8 cellular contexts compared by ENCODE assay signal in genomic region chr2:173210270-173211196, GRCh38.
A peak's percentile ranks its signal among the peaks of the same experiment; 100 is the strongest.
DNase-seq lines count a peak whose midpoint lies in the region; ATAC-seq, FAIRE-seq and TF ChIP-seq lines count a peak whose summit lies in the region.

No MANE protein-coding gene starts in this region.

- H3K4me3 ChIP-seq in AG09309 (ENCODE audit: control insufficient read depth, low read depth, low read length) (no peak overlapping the region), PC-3 (ENCODE audit: low read length) (no peak overlapping the region), ovary (no peak overlapping the region), vagina (no peak overlapping the region)

- H3K27ac ChIP-seq in PC-3 (ENCODE audit: low read length) (peak overlapping the region; percentile 54), ovary (peak overlapping the region; percentile 32 to 61), vagina (peak overlapping the region; percentile 89)

- H3K9me2 ChIP-seq in PC-3 (replicated peaks; ENCODE audit: low read length): no peaks in the 10 kb centered on the region

- H3K4me2 ChIP-seq in PC-3 (ENCODE audit: low read length): peak overlapping the region; percentile 20; the same call in 1 of the 2 replicates

- POLR2A ChIA-PET in PC-3 (lab: Charles Lee; ENCODE audit: unreplicated experiment): no interaction called here

- H3K79me2 ChIP-seq in PC-3 (ENCODE audit: low read length): no peaks in the 10 kb centered on the region

- H3K9me3 ChIP-seq in PC-3 (ENCODE audit: low read length) (no peaks in the 10 kb centered on the region), ovary (no peaks in the 10 kb centered on the region), vagina (no peaks in the 10 kb centered on the region)

- H3F3A ChIP-seq in PC-3 (ENCODE audit: low read length, unreplicated experiment): no peaks in the 10 kb centered on the region

- ATAC-seq in GM18867 (IDR thresholded peaks at IDR 0.05; ENCODE audit: unreplicated experiment) (peak; percentile 71), PC-3 (peak; percentile 96)

- 12 to 15% (median 15%) methylated on average over 8 of the region's 8 CpGs for WGBS in ovary, 3 donors

- TF ChIP-seq POLR2A in ovary (IDR thresholded peaks at IDR 0.05) (no peak), vagina (IDR thresholded peaks at IDR 0.05) (no peak)

- H3K9ac ChIP-seq in PC-3 (ENCODE audit: low read length): 0 out of 2 replicates have a peak overlapping the region, but pooled peaks have one; percentile 0

- H4K20me1 ChIP-seq in PC-3 (ENCODE audit: low read length): no peaks in the 10 kb centered on the region

- H3K27me3 ChIP-seq in PC-3 (ENCODE audit: low read length) (no peaks in the 10 kb centered on the region), ovary (no peaks in the 10 kb centered on the region), vagina (no peaks in the 10 kb centered on the region)

- H3K36me3 ChIP-seq in PC-3 (ENCODE audit: low read depth, low read length) (peaks cover 4% of the 10 kb centered on the region), ovary (no peaks in the 10 kb centered on the region), vagina (no peaks in the 10 kb centered on the region)

- DNase-seq in AG09309 (ENCODE audit: low read depth): peak; percentile 90
- peak; percentile 82 to 87 for DNase-seq in Kasumi-1 (lab: John Stamatoyannopoulos, UW)
- DNase-seq in PC-3: peak; percentile 93
- DNase-seq in activated effector memory CD4-positive, alpha-beta T cell treated with Interleukin-2 at 50 U/mL for 16 hours: peak; percentile 6
- DNase-seq in frontal cortex (ENCODE audit: low spot score in 2 of 2): peak; percentile 22 to 67
- peak; percentile 55 to 88 (median 70) for DNase-seq in ovary
- no peak for DNase-seq in vagina (ENCODE audit: extremely low spot score in 2 of 2)

- TF ChIP-seq CTCF in AG09309 (IDR thresholded peaks at IDR 0.05; ENCODE audit: control insufficient read depth, insufficient read depth, low read depth, low read length, missing control alignments) (peak; percentile 80), PC-3 (conservative IDR thresholded peaks at IDR 0.05; ENCODE audit: low read depth, low read length) (peak; percentile 95), ovary (IDR thresholded peaks at IDR 0.05) (peak; percentile 77 to 96 (median 94)), vagina (IDR thresholded peaks at IDR 0.05) (peak; percentile 60 to 95 (median 84))

- peak; percentile 11 for TF ChIP-seq EP300 in ovary (IDR thresholded peaks at IDR 0.05)

- no peak overlapping the region; the same call in 1 of the 2 replicates for H2AFZ ChIP-seq in PC-3 (ENCODE audit: low read length)

- no TSS peak for BruUV-seq in PC-3 (replicated peaks; lab: Mats Ljungman, UMichigan)

- intact Hi-C loops in PC-3 (cut with micrococcal nuclease) (loop anchor here (1.0 to 10.0 kb wide), 6 partner anchors 135 to 1134 kb away; partner anchors contain the start of gene MAP3K20), ovary (cut with DNase I) (loop anchor here in 3 of 4 donors (2.0 to 5.0 kb wide), 4 partner anchors 134 to 233 kb away; no protein-coding TSS in a partner anchor), vagina (cut with DNase I) (loop anchor here (1.0 to 5.0 kb wide), 2 partner anchors 134 to 178 kb away; no protein-coding TSS in a partner anchor)

- CTCF ChIA-PET in PC-3 (lab: Charles Lee): interaction anchor here (0.6 to 1.5 kb wide), 5 partner anchors 32 to 184 kb away, joined by 3 to 13 read pairs (median 3); no protein-coding TSS in a partner anchor

- H3K4me1 ChIP-seq in PC-3 (ENCODE audit: insufficient read depth, low read length): peaks cover 4% of the 10 kb centered on the region
- H3K4me1 ChIP-seq in ovary (ENCODE audit: insufficient read depth): peaks cover 2% of the 10 kb centered on the region
- peaks cover 14% of the 10 kb centered on the region for H3K4me1 ChIP-seq in vagina

- peak; percentile 83 for FAIRE-seq in frontal cortex (lab: Jason Lieb, UNC)

Comparison
In these comparisons a context has a peak if more than half of its experiments do, and no peak if none do; other contexts are left out.
1. DNase-seq: peak in AG09309 (single experiment), Kasumi-1 (2 of 2), PC-3 (single experiment), activated effector memory CD4-positive, alpha-beta T cell treated with Interleukin-2 at 50 U/mL for 16 hours (single experiment), frontal cortex (2 of 2) and ovary (5 of 5); none in vagina (0 of 2).
2. Peak in every context shown above with its lines, with median percentiles within 50 percentile points of each other: CTCF ChIP-seq and H3K27ac ChIP-seq.